ENCODE assay signal across 8 cellular contexts in the genomic region with DNA sequence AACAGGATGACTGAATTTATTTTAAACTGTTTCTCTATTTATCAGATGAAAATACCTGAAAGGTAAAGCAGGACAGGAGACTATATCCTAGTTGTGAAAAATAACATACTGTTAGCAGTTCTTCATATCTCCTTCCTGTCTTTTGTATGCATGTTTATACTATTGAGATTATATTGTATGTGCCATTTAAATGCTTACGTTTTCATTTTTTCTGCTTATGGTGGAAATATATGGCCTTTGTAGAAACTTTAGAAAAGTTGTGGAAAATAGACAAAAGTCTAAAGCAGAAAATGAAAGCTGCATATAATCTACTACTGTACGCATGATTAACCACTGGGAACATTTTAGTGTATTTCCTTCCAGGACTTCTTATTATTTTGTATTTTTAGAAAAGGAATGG. TPM values are rescaled to one million over a fixed set of nuclear protein-coding genes. Genes with fewer than 3 reads are reported as not detected.
DNase-seq lines count a peak whose midpoint lies in the region; ATAC-seq, FAIRE-seq and TF ChIP-seq lines count a peak whose summit lies in the region.

No MANE protein-coding gene starts in this region.

- H3K27ac ChIP-seq in A673 (ENCODE audit: low read depth, low read length, poor library complexity, severe bottlenecking): peak overlapping the region; percentile 92

- no peaks in the 10 kb centered on the region for H3K9me3 ChIP-seq in A673 (ENCODE audit: low read depth, low read length, poor library complexity, severe bottlenecking)

- no TSS peak for BruUV-seq in A673 (replicated peaks; lab: Mats Ljungman, UMichigan)

- POLR2A ChIA-PET in A673 (lab: Charles Lee; ENCODE audit: low non-redundant PET): no interaction called here

- H3K27ac Mint-ChIP-seq in IgD-negative memory B cell: peak overlapping the region; percentile 89 to 95 (median 90)
- H3K27ac Mint-ChIP-seq in naive B cell: peak overlapping the region in 1 of 6 donors; percentile 21

- ATAC-seq in naive B cell (ENCODE audit: low read depth in 2 of 2) (no peak), GM21528 (IDR thresholded peaks at IDR 0.05; ENCODE audit: low FRiP score, unreplicated experiment) (no peak)

- no peaks in the 10 kb centered on the region for H3K36me3 ChIP-seq in A673 (ENCODE audit: insufficient read depth, low read length, poor library complexity, severe bottlenecking)

- H3K4me1 Mint-ChIP-seq in IgD-negative memory B cell (peaks cover 12 to 24% (median 18%) of the 10 kb centered on the region in 3 donors), naive B cell (peaks cover 22 to 32% (median 24%) of the 10 kb centered on the region in 3 donors)

- CTCF ChIA-PET in A673 (lab: Charles Lee): no interaction called here

- intact Hi-C loops in A673 (cut with micrococcal nuclease; ENCODE audit: unreplicated experiment): no loop called here

- H3K9me3 Mint-ChIP-seq in IgD-negative memory B cell (no peaks in the 10 kb centered on the region), naive B cell (no peaks in the 10 kb centered on the region)

- FAIRE-seq in GM12892 (lab: Jason Lieb, UNC): no peak

- H3K27me3 ChIP-seq in A673 (replicated peaks; ENCODE audit: insufficient read depth, low read depth, low read length, poor library complexity): no peaks in the 10 kb centered on the region

- no peaks in the 10 kb centered on the region for H3K36me3 Mint-ChIP-seq in IgD-negative memory B cell
- H3K36me3 Mint-ChIP-seq in naive B cell: no peaks in the 10 kb centered on the region

- peaks cover 7% of the 10 kb centered on the region for H3K27me3 Mint-ChIP-seq in IgD-negative memory B cell
- peaks cover 0 to 8% (median 0%) of the 10 kb centered on the region in 3 donors for H3K27me3 Mint-ChIP-seq in naive B cell

- TF ChIP-seq CTCF in A673 (conservative IDR thresholded peaks at IDR 0.05; ENCODE audit: low read depth, low read length): no peak
- no peak for TF ChIP-seq CTCF in choroid plexus epithelial cell (conservative IDR thresholded peaks at IDR 0.05; ENCODE audit: low read depth, low read length)

- DNase-seq in A673 (ENCODE audit: low spot score) (no peak), choroid plexus epithelial cell (ENCODE audit: low read depth) (no peak), naive B cell (no peak), GM12892 (ENCODE audit: insufficient read length) (no peak), NCI-H187 (lab: John Stamatoyannopoulos, UW) (no peak), SHP77 treated with DMSO at 0.1 percent for 48 hours (lab: John Stamatoyannopoulos, UW) (no peak)

- H3K4me3 Mint-ChIP-seq in IgD-negative memory B cell (peak overlapping the region; percentile 93 to 98 (median 94)), naive B cell (peak overlapping the region; percentile 88 to 99 (median 96))

- H3K4me3 ChIP-seq in A673 (ENCODE audit: low read depth, low read length, poor library complexity, severe bottlenecking): peak overlapping the region; percentile 87
- peak overlapping the region; percentile 65 for H3K4me3 ChIP-seq in choroid plexus epithelial cell (ENCODE audit: low read depth, low read length)

- H3K4me1 ChIP-seq in A673 (ENCODE audit: insufficient read depth, low read length, poor library complexity, severe bottlenecking): peaks cover 14% of the 10 kb centered on the region

- TF ChIP-seq POLR2A in GM12892 (IDR thresholded peaks at IDR 0.05; ENCODE audit: low read depth, low read length): no peak

RNA-seq across cellular contexts. Expression of a gene that starts 2.1 kb away (rescaled TPM):
- total RNA-seq in A673 (2021): 10.6 and 12.7 TPM in 2 replicates
- polyA plus RNA-seq in IgD-negative memory B cell (3.0 TPM), naive B cell (ENCODE audit: low read depth in 6 of 6) (1 to 10 TPM in 4 of 6 donors, under 1 TPM in 1, not detected in 1; 0.49 to 2.4 (median 2.1) TPM)
- 0.23 TPM for polyA plus RNA-seq in GM12892 (2012; ENCODE audit: missing spikeins)
